In the genomic region with DNA sequence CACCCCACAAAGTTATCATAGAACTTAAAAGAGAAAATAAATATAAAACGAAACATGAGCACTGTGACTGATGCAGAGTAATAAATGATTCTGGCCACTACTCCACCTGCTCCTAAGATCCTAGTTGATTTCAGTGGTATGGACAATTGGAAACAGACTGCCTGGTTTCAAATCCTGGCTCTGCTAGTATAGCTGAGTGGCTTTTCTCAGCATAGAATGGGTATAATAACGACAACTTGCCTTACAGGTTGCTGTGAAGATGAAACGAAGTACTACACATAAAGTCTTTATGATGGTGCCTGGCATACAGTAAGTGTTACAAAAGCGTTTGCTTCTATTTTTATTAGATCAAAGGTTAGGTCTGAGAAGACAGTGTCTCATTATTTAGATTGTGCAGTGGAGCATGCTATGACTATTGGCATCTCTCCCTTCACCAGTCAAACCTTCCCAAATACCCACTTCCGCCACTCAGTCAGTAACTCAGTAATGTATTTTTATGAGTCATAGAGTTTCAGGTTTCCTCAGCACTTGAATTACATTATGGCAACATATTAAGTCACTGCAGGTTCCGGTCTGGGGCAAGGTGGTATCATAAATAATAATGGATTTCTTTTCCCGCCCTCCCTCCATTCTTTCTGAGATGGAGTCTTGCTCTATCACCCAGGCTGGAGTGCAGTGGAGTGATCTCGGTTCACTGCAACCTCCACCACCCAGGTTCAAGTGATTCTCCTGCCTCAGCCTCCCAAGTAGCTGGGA, we compare ENCODE assay signal across 8 cellular contexts. TPM values are rescaled to one million over a fixed set of nuclear protein-coding genes. Genes with fewer than 3 reads are reported as not detected.
A peak's percentile ranks its signal among the peaks of the same experiment; 100 is the strongest.
DNase-seq lines count a peak whose midpoint lies in the region; ATAC-seq and TF ChIP-seq lines count a peak whose summit lies in the region.

No MANE protein-coding gene starts in this region.

- H3K36me3 ChIP-seq in OCI-LY7 (ENCODE audit: insufficient read depth, low read length) (peaks cover 10% of the 10 kb centered on the region; the same call in 1 of the 2 replicates), HAP-1 (replicated peaks) (no peaks in the 10 kb centered on the region)

- H3K4me3 Mint-ChIP-seq in central memory CD8-positive, alpha-beta T cell, result peak overlapping the region; percentile 25

- H3K27ac ChIP-seq in OCI-LY7 (ENCODE audit: low read depth, low read length, poor library complexity, severe bottlenecking), result no peak overlapping the region

- H3K27me3 Mint-ChIP-seq in central memory CD8-positive, alpha-beta T cell, result no peaks in the 10 kb centered on the region

- BruUV-seq in OCI-LY7 (replicated peaks; lab: Mats Ljungman, UMichigan), result no TSS peak

- intact Hi-C loops in OCI-LY7 (cut with micrococcal nuclease; ENCODE audit: unreplicated experiment), result no loop called here

- H3K9me2 ChIP-seq in OCI-LY7 (ENCODE audit: insufficient read depth, low read length), result no peaks in the 10 kb centered on the region

- TF ChIP-seq CTCF in OCI-LY7 (conservative IDR thresholded peaks at IDR 0.05; ENCODE audit: low read length), result no peak

- H3K27ac Mint-ChIP-seq in central memory CD8-positive, alpha-beta T cell (ENCODE audit: low read depth), result no peak overlapping the region

- peaks cover 10% of the 10 kb centered on the region for H3K4me1 Mint-ChIP-seq in central memory CD8-positive, alpha-beta T cell

- H4K20me1 ChIP-seq in OCI-LY7 (ENCODE audit: insufficient read depth, low read length), result no peaks in the 10 kb centered on the region

- no peaks in the 10 kb centered on the region for H3K9me3 Mint-ChIP-seq in central memory CD8-positive, alpha-beta T cell

- H3K4me2 ChIP-seq in OCI-LY7 (ENCODE audit: low read length), result peak overlapping the region; percentile 44; the same call in 1 of the 2 replicates

- H3K9me3 ChIP-seq in OCI-LY7 (ENCODE audit: low read length), result no peaks in the 10 kb centered on the region
- H3K9me3 ChIP-seq in HAP-1, result no peaks in the 10 kb centered on the region

- no peaks in the 10 kb centered on the region for H3K27me3 ChIP-seq in HAP-1 (ENCODE audit: low read depth)

- DNase-seq in GF-D8 (lab: John Stamatoyannopoulos, UW), result peak; percentile 51
- peak; percentile 28 for DNase-seq in OCI-LY7 (ENCODE audit: low spot score)
- no peak for DNase-seq in central memory CD8-positive, alpha-beta T cell (ENCODE audit: low spot score in 2 of 2)
- DNase-seq in stimulated activated CD4-positive, alpha-beta T cell treated with anti-CD3 and anti-CD28 coated beads, Interleukin-1b, Interleukin-23, amount 100 ng/mL, for 24 hours (ENCODE audit: low read depth in 4 of 4, low spot score in 1 of 4), result peak in 3 of 4 experiments; percentile 6 to 14 (median 8)
- DNase-seq in HAP-1 (ENCODE audit: low spot score in 2 of 2), result no peak
- DNase-seq in DMS114 treated with DMSO at 0.1 percent for 48 hours (lab: John Stamatoyannopoulos, UW; ENCODE audit: unreplicated experiment), result no peak

- ATAC-seq in GM21390 (IDR thresholded peaks at IDR 0.05; ENCODE audit: unreplicated experiment) (peak; percentile 96), HG03575 (IDR thresholded peaks at IDR 0.05; ENCODE audit: extremely low read depth, insufficient number of reproducible peaks, low FRiP score, unreplicated experiment) (peak; percentile 95)
- peak; percentile 84 for ATAC-seq in central memory CD8-positive, alpha-beta T cell (replicated peaks; ENCODE audit: extremely low read depth, poor library complexity, severe bottlenecking)

- H3K4me3 ChIP-seq in OCI-LY7 (ENCODE audit: low read depth, low read length, poor library complexity, severe bottlenecking) (no peak overlapping the region), HAP-1 (no peak overlapping the region)

- in situ Hi-C loops in HAP-1 (cut with MboI; ENCODE audit: low sequenced_read_pairs), result no loop called here

- H3K4me1 ChIP-seq in OCI-LY7 (ENCODE audit: insufficient read depth, low read length, poor library complexity, severe bottlenecking) (peaks cover 16% of the 10 kb centered on the region), HAP-1 (no peaks in the 10 kb centered on the region)

- POLR2A ChIA-PET in OCI-LY7 (lab: Charles Lee), result no interaction called here

- no peaks in the 10 kb centered on the region for H3K36me3 Mint-ChIP-seq in central memory CD8-positive, alpha-beta T cell (ENCODE audit: insufficient read depth)

- CTCF ChIA-PET in OCI-LY7 (lab: Charles Lee; ENCODE audit: unreplicated experiment), result no interaction called here

- H2AFZ ChIP-seq in OCI-LY7 (ENCODE audit: low read length), result no peak overlapping the region; the same call in 1 of the 2 replicates

- no peaks in the 10 kb centered on the region for H3K79me2 ChIP-seq in OCI-LY7 (ENCODE audit: insufficient read depth, low read depth, low read length)

RNA-seq across cellular contexts. Expression of a gene that starts 29.7 kb away (rescaled TPM):
- total RNA-seq in OCI-LY7 (2014; rRNA removed; shearing (Covaris generic)), result 37.5 and 43.4 TPM in 2 replicates
- total RNA-seq in OCI-LY7 (2022), result 42.8 and 55.7 TPM in 2 replicates

Comparison
In these comparisons a context has a peak if more than half of its experiments do, and no peak if none do; other contexts are left out.
1. DNase-seq: peak in GF-D8 (single experiment), OCI-LY7 (single experiment) and stimulated activated CD4-positive, alpha-beta T cell treated with anti-CD3 and anti-CD28 coated beads, Interleukin-1b, Interleukin-23, amount 100 ng/mL, for 24 hours (3 of 4); none in central memory CD8-positive, alpha-beta T cell (0 of 2), HAP-1 (0 of 2) and DMS114 treated with DMSO at 0.1 percent for 48 hours (single experiment).
2. Peak in every context shown above with its lines, with median percentiles within 50 percentile points of each other: ATAC-seq.